ENCODE assay signal across 8 cellular contexts in the genomic region with DNA sequence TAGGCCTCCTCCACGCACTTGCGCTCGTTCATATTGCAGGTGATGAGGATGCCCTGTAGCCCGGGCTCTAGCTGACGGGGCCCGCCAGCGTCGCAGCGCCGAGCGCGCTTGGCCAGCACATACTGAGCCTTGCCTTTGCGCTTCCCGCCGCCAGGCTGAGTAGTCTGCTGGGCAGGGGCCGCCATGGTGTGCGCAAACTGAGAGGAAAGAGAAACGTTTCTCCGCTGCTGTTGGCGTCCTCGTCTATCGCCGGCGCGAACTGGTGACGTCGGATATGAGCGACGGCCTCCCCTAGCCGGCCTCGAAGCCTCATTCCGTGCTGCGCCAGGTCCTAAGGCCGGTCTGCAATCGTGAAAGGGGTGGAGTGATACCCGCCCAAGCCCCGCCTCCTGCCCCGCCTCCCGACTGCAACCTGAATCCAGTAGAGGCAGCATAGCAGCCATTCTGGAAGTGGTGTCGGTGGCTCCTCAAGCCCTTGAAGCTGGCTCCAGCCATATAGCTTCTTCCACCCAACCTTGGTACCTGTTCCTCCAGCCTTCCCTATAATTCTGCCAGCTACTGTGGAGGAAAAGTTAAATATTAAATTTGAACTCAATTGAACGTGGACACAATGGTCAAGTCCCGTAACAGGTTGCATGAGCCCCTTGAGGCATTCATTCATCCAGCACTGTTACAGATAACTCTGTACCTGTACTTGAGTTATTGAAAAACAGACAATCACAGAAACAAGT. TPM values are rescaled to one million over a fixed set of nuclear protein-coding genes. Genes with fewer than 3 reads are reported as not detected.
DNase-seq lines count a peak whose midpoint lies in the region; FAIRE-seq and TF ChIP-seq lines count a peak whose summit lies in the region.

Gene THUMPD1, minus strand, starts transcription at position 264 of the 731 bp plus-strand sequence. Its CDS starts 79 bp downstream, at position 185.

- H3K4me3 ChIP-seq in neutrophil (ENCODE audit: low read depth in 1 of 2, low read length in 1 of 2), result peak within 1 kb of the TSS; percentile 99

- H3K27me3 ChIP-seq in neutrophil, result no peaks in the 10 kb centered on the region

- no peaks in the 10 kb centered on the region for H3K9me3 ChIP-seq in neutrophil

- peak within 1 kb of the TSS; percentile 94 for H3K27ac ChIP-seq in neutrophil

- H3K4me1 ChIP-seq in neutrophil (ENCODE audit: control insufficient read depth in 1 of 2, insufficient read depth in 1 of 2, low read depth in 1 of 2, low read length in 1 of 2), result peaks cover 22 to 25% of the 10 kb centered on the region in 2 experiments

- POLR2A ChIA-PET in HEK293T (lab: Yijun Ruan, JAX), result interaction anchor here (1.0 to 1.7 kb wide), 2 partner anchors 10 to 65 kb away, joined by 4 to 9 read pairs; partner anchors contain the start of genes ERI2 and REXO5

- in situ Hi-C loops in SK-MEL-5 (cut with HindIII; ENCODE audit: low pct_unique_long_range_greater_than_20kb, low sequenced_read_pairs), result no loop called here

- peaks cover 13% of the 10 kb centered on the region for H3K36me3 ChIP-seq in neutrophil

- TF ChIP-seq CTCF in neutrophil (IDR thresholded peaks at IDR 0.05) (peak; percentile 52), subcutaneous adipose tissue (IDR thresholded peaks at IDR 0.05; ENCODE audit: low read depth) (no peak)

- DNase-seq in GM04503 (ENCODE audit: low read depth), result peak; percentile 59
- DNase-seq in HEK293T (ENCODE audit: extremely low spot score), result peak; percentile 97
- DNase-seq in MV-4-11 (lab: John Stamatoyannopoulos, UW), result peak; percentile 94
- DNase-seq in SK-MEL-5 (ENCODE audit: low read depth, low spot score), result peak; percentile 95
- peak; percentile 99 for DNase-seq in activated naive CD4-positive, alpha-beta T cell treated with Interleukin-2 at 50 U/mL for 16 hours
- DNase-seq in frontal cortex (ENCODE audit: low spot score in 2 of 2), result peak; percentile 77 to 95

- no peak for FAIRE-seq in frontal cortex (lab: Jason Lieb, UNC)

- CTCF ChIA-PET in HEK293T (lab: Yijun Ruan, JAX), result no interaction called here

TF ChIP-seq in HEK293T, 16 proteins besides CTCF, POLR2A, EP300 and RAD21:
- TF ChIP-seq NFRKB (IDR thresholded peaks at IDR 0.05), result no peak
- no peak for TF ChIP-seq SUZ12 (IDR thresholded peaks at IDR 0.05)
- TF ChIP-seq, protein P1, sequence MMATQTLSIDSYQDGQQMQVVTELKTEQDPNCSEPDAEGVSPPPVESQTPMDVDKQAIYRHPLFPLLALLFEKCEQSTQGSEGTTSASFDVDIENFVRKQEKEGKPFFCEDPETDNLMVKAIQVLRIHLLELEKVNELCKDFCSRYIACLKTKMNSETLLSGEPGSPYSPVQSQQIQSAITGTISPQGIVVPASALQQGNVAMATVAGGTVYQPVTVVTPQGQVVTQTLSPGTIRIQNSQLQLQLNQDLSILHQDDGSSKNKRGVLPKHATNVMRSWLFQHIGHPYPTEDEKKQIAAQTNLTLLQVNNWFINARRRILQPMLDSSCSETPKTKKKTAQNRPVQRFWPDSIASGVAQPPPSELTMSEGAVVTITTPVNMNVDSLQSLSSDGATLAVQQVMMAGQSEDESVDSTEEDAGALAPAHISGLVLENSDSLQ (IDR thresholded peaks at IDR 0.05), result peak; percentile 54; the same call in 1 of the 2 replicates
- TF ChIP-seq L3MBTL2 (conservative IDR thresholded peaks at IDR 0.05), result peak; percentile 62
- no peak for TF ChIP-seq TARDBP (IDR thresholded peaks at IDR 0.05)
- no peak for TF ChIP-seq CTBP1 (IDR thresholded peaks at IDR 0.05; ENCODE audit: borderline replicate concordance)
- no peak for TF ChIP-seq ZNF384 (IDR thresholded peaks at IDR 0.05)
- no peak for TF ChIP-seq BHLHE40 (IDR thresholded peaks at IDR 0.05; ENCODE audit: borderline replicate concordance)
- peak; percentile 88 for TF ChIP-seq FOXM1 (IDR thresholded peaks at IDR 0.05; ENCODE audit: borderline replicate concordance)
- TF ChIP-seq FOXA1 (IDR thresholded peaks at IDR 0.05), result no peak
- TF ChIP-seq LEF1 (IDR thresholded peaks at IDR 0.05; ENCODE audit: borderline replicate concordance), result no peak
- TF ChIP-seq ELF4 (IDR thresholded peaks at IDR 0.05), result 0 out of 2 replicates have a peak, but pooled peaks have one; percentile 9
- TF ChIP-seq HDGF (IDR thresholded peaks at IDR 0.05; ENCODE audit: borderline replicate concordance), result no peak
- no peak for TF ChIP-seq SP1 (IDR thresholded peaks at IDR 0.05)
- no peak for TF ChIP-seq ARNT (IDR thresholded peaks at IDR 0.05)
- no peak for TF ChIP-seq FOXK2 (IDR thresholded peaks at IDR 0.05)

RNA-seq across cellular contexts. Expression of gene THUMPD1, which starts in this region (rescaled TPM):
- total RNA-seq in SK-MEL-5 (2014; rRNA removed; shearing (Covaris generic)), result 31.9 and 34.7 TPM in 2 replicates
- 25.4 and 28.8 TPM in 2 replicates for polyA plus RNA-seq in SK-MEL-5 (2015; cell fraction: cytosol; rRNA removed)
- 43.8 and 65.1 TPM in 2 replicates for polyA plus RNA-seq in SK-MEL-5 (2015; cell fraction: nucleus; rRNA removed)
- total RNA-seq in frontal cortex, result 75.8 TPM
- 10 to 100 TPM; 36.9 to 65.1 (median 55.2) TPM for total RNA-seq in subcutaneous adipose tissue

Comparison
In these comparisons a context has a peak if more than half of its experiments do, and no peak if none do; other contexts are left out.
1. Peak in every context shown above with its lines: DNase-seq, H3K4me3 ChIP-seq and H3K27ac ChIP-seq.